In the genomic region with DNA sequence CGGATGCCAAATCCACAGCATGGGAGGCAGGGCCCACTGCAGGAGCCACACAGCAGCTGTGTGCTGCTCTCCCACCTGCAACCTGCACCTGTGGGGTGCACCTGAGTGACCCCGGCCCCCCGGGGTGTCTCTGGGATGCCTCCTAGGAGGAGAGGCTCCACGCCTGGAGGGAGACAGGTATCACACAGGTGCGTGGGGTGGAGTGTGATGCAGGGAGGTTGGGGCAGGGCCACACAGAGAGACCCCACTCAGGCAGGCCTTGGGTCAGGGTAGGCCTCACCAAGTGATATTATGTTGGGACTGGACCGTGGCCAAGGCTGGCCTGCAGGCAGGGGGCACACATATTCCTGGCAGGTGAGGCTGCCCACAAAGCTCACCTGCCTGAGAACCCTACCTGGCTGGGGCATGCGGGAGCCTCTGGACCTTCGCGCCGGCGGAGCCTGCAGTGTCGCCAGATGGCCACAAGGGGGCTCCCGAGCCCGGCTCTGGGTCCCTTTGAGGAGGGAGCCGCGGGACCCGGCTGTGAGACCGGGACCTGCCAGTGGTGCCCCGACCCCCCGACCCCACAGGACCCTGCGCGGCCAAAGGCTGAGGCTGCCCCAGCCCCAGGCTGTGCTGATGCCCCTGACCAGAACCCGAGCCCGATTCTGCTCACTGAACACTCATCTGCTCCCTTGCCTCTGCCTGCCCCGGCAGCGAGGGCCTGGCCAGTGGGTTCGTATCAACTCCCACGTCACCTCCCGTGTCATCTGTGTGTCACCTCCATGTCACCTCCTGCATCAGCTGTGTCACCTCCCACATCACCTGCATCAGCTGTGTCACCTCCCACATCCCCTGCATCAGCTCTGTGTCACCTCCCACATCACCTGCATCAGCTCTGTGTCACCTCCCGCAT, we compare ENCODE assay signal across 8 cellular contexts. TPM values are rescaled to one million over a fixed set of nuclear protein-coding genes. Genes with fewer than 3 reads are reported as not detected.
DNase-seq lines count a peak whose midpoint lies in the region; ATAC-seq, FAIRE-seq and TF ChIP-seq lines count a peak whose summit lies in the region.

No MANE protein-coding gene starts in this region.

- TF ChIP-seq CTCF in spleen (IDR thresholded peaks at IDR 0.05 in 8 of 11, conservative IDR thresholded peaks at IDR 0.05 in 3 of 11), result peak; percentile 67 to 99 (median 97)

- no peak for TF ChIP-seq POLR2A in spleen (IDR thresholded peaks at IDR 0.05)

- H3K27me3 ChIP-seq in spleen (replicated peaks in 1 of 7), result peaks cover 0 to 56% (median 3%) of the 10 kb centered on the region in 7 donors

- peak; percentile 77 for DNase-seq in AG08395 (ENCODE audit: low spot score)
- DNase-seq in GM19239 (ENCODE audit: insufficient read length, low spot score), result peak; percentile 87
- peak; percentile 46 for DNase-seq in SW480 (ENCODE audit: low spot score)
- DNase-seq in activated naive CD4-positive, alpha-beta T cell treated with anti-CD3 and anti-CD28 coated beads, Interleukin-2, amount 50 U/mL, for 72 hours (ENCODE audit: low spot score in 2 of 2), result peak; percentile 73 to 89
- peak; percentile 77 for DNase-seq in left ventricle myocardium superior
- peak; percentile 93 for DNase-seq in spleen
- no peak for DNase-seq in NCI-H187 treated with DMSO at 0.1 percent for 48 hours (lab: John Stamatoyannopoulos, UW)

- peaks cover 0 to 18% (median 7%) of the 10 kb centered on the region in 6 donors for H3K4me1 ChIP-seq in spleen

- H3K27ac Mint-ChIP-seq in activated naive CD4-positive, alpha-beta T cell treated with anti-CD3 and anti-CD28 coated beads, Interleukin-2, amount 50 U/mL, for 72 hours, result no peak overlapping the region

- no peaks in the 10 kb centered on the region for H3K36me3 Mint-ChIP-seq in activated naive CD4-positive, alpha-beta T cell treated with anti-CD3 and anti-CD28 coated beads, Interleukin-2, amount 50 U/mL, for 72 hours

- no peaks in the 10 kb centered on the region for H3K9me3 Mint-ChIP-seq in activated naive CD4-positive, alpha-beta T cell treated with anti-CD3 and anti-CD28 coated beads, Interleukin-2, amount 50 U/mL, for 72 hours

- no peak for FAIRE-seq in GM19239 (lab: Jason Lieb, UNC)

- H3K4me3 ChIP-seq in spleen, result peak overlapping the region in 1 of 8 donors; percentile 34

- intact Hi-C loops in left ventricle myocardium superior (cut with micrococcal nuclease) (no loop called here), spleen (cut with DNase I; ENCODE audit: low total_unique reads) (no loop called here)

- peaks cover 0 to 8% (median 5%) of the 10 kb centered on the region in 8 donors for H3K9me3 ChIP-seq in spleen

- no peaks in the 10 kb centered on the region for H3K36me3 ChIP-seq in spleen

- H3K27ac ChIP-seq in spleen, result no peak overlapping the region

- ATAC-seq in activated naive CD4-positive, alpha-beta T cell treated with anti-CD3 and anti-CD28 coated beads, Interleukin-2, amount 50 U/mL, for 72 hours, result peak; percentile 84 to 89
- ATAC-seq in left ventricle myocardium superior (peak; percentile 76), HG03135 (IDR thresholded peaks at IDR 0.05; ENCODE audit: unreplicated experiment) (no peak)

- 23 to 44% (median 32%) methylated on average over 11 to 30 of the region's 30 CpGs for WGBS in spleen, 5 donors

RNA-seq across cellular contexts. Expression of gene TMEM121, which starts 11.4 kb away (rescaled TPM):
- total RNA-seq in activated naive CD4-positive, alpha-beta T cell treated with anti-CD3 and anti-CD28 coated beads, Interleukin-2, amount 50 U/mL, for 72 hours, result 10 to 100 TPM in 1 of 2 donors, 1 to 10 TPM in 1; 2.2 to 10.2 TPM
- total RNA-seq in left ventricle myocardium superior (4.0 TPM), spleen (10 to 100 TPM in 1 of 7 donors, 1 to 10 TPM in 6; 3.4 to 10.4 (median 4.6) TPM)
- polyA plus RNA-seq in spleen, result 1 to 10 TPM; 3.3 to 6.0 (median 3.6) TPM

RNA-seq across cellular contexts. Expression of gene TEDC1, which starts 46.8 kb away (rescaled TPM):
- total RNA-seq in activated naive CD4-positive, alpha-beta T cell treated with anti-CD3 and anti-CD28 coated beads, Interleukin-2, amount 50 U/mL, for 72 hours, result 10 to 100 TPM; 32.6 to 34.1 TPM
- total RNA-seq in left ventricle myocardium superior (5.1 TPM), spleen (10 to 100 TPM in 4 of 7 donors, 1 to 10 TPM in 3; 5.3 to 17.7 (median 10.8) TPM)
- 10 to 100 TPM; 18.4 to 31.5 (median 27.1) TPM for polyA plus RNA-seq in spleen

RNA-seq across cellular contexts. Expression of gene CRIP1, which starts 51.1 kb away (rescaled TPM):
- 100 to 1,000 TPM; 200 to 214 TPM for total RNA-seq in activated naive CD4-positive, alpha-beta T cell treated with anti-CD3 and anti-CD28 coated beads, Interleukin-2, amount 50 U/mL, for 72 hours
- 59.4 TPM for total RNA-seq in left ventricle myocardium superior
- total RNA-seq in spleen, result 10 to 100 TPM; 20.5 to 82.8 (median 62.8) TPM
- polyA plus RNA-seq in spleen, result 100 to 1,000 TPM; 163 to 349 (median 192) TPM
